In genomic region chr17:79987890-79988162, GRCh38 we compare ENCODE assay signal across 13 cellular contexts. TPM values are rescaled to one million over a fixed set of nuclear protein-coding genes. Genes with fewer than 3 reads are reported as not detected.
DNase-seq lines count a peak whose midpoint lies in the region; ATAC-seq and TF ChIP-seq lines count a peak whose summit lies in the region.
"Had no signal": no experiment of that assay in that cellular context is flagged by ENCODE, and none has a peak within 500 bp of the region (broad histone marks: within the 10 kb centered on the region; RNA-seq: fewer than 3 reads in every experiment).

No MANE protein-coding gene starts in this region.

- H3K4me3 ChIP-seq in BLaER1 treated with 17β-estradiol and CSF1 and Interleukin-3, amounts not matched to agents 10 nM and 100 nM: peak overlapping the region in 2 of 10 experiments; percentile 6 to 7; a peak in 1 of 20 replicates
- no peak overlapping the region for H3K4me3 ChIP-seq in hepatocyte
- no peak overlapping the region for H3K4me3 ChIP-seq in skin epidermis

- no peak overlapping the region for H2AFZ ChIP-seq in hepatocyte

- peaks cover 62% of the 10 kb centered on the region for H3K79me2 ChIP-seq in hepatocyte

- H3K27me3 ChIP-seq in BLaER1 treated with 17β-estradiol and CSF1 and Interleukin-3, amounts not matched to agents 10 nM and 100 nM: peaks cover 0 to 36% (median 17%) of the 10 kb centered on the region in 11 experiments; a peak in 14 of 22 replicates
- no peaks in the 10 kb centered on the region for H3K27me3 ChIP-seq in hepatocyte

- no peak for ATAC-seq in HG02571 (IDR thresholded peaks at IDR 0.05; ENCODE audit: unreplicated experiment)
- ATAC-seq: Right ventricle myocardium inferior had no signal

- TF ChIP-seq CTCF in VCaP (conservative IDR thresholded peaks at IDR 0.05) (no peak), hepatocyte (IDR thresholded peaks at IDR 0.05; ENCODE audit: poor library complexity) (no peak), GM10266 (IDR thresholded peaks at IDR 0.05; ENCODE audit: control insufficient read depth, insufficient read depth, low read depth, missing control alignments) (no peak)

- peaks cover 39 to 96% (median 89%) of the 10 kb centered on the region in 10 experiments for H3K4me1 ChIP-seq in BLaER1 treated with 17β-estradiol and CSF1 and Interleukin-3, amounts not matched to agents 10 nM and 100 nM
- peaks cover 64% of the 10 kb centered on the region for H3K4me1 ChIP-seq in hepatocyte (ENCODE audit: insufficient read depth)

- no peaks in the 10 kb centered on the region for H3K9me3 ChIP-seq in BLaER1 treated with 17β-estradiol and CSF1 and Interleukin-3, amounts not matched to agents 10 nM and 100 nM (replicated peaks in 1 of 11)
- no peaks in the 10 kb centered on the region for H3K9me3 ChIP-seq in hepatocyte (ENCODE audit: low read depth)
- H3K9me3 ChIP-seq: neutrophil had no signal

- no peaks in the 10 kb centered on the region for H3K36me3 ChIP-seq in BLaER1 treated with 17β-estradiol and CSF1 and Interleukin-3, amounts not matched to agents 10 nM and 100 nM
- no peaks in the 10 kb centered on the region for H3K36me3 ChIP-seq in hepatocyte (replicated peaks; ENCODE audit: insufficient read depth, low read depth)
- H3K36me3 ChIP-seq: neutrophil had no signal

- H4K20me1 ChIP-seq in BLaER1 treated with 17β-estradiol and CSF1 and Interleukin-3, amounts not matched to agents 10 nM and 100 nM: peaks cover 5 to 58% (median 22%) of the 10 kb centered on the region in 11 experiments; a peak in 14 of 22 replicates
- H4K20me1 ChIP-seq in hepatocyte (ENCODE audit: insufficient read depth, poor library complexity, severe bottlenecking): no peaks in the 10 kb centered on the region

- peak overlapping the region in 9 of 11 experiments; percentile 6 to 59 (median 30); a peak in 12 of 22 replicates for H3K9ac ChIP-seq in BLaER1 treated with 17β-estradiol and CSF1 and Interleukin-3, amounts not matched to agents 10 nM and 100 nM

- peak overlapping the region; percentile 64 to 91 (median 83) for H3K4me2 ChIP-seq in BLaER1 treated with 17β-estradiol and CSF1 and Interleukin-3, amounts not matched to agents 10 nM and 100 nM
- H3K4me2 ChIP-seq in hepatocyte: peak overlapping the region; percentile 47

- peak overlapping the region in 7 of 11 experiments; percentile 5 to 57 (median 26); a peak in 7 of 22 replicates for H3K27ac ChIP-seq in BLaER1 treated with 17β-estradiol and CSF1 and Interleukin-3, amounts not matched to agents 10 nM and 100 nM
- H3K27ac ChIP-seq in VCaP (peak overlapping the region; percentile 75), hepatocyte (peak overlapping the region; percentile 89), skin epidermis (peak overlapping the region in 13 of 21 experiments; percentile 3 to 72 (median 43))
- H3K27ac ChIP-seq: neutrophil had no signal

- DNase-seq in hepatocyte (ENCODE audit: low spot score) (no peak), NCI-H345 treated with DMSO at 0.1 percent for 48 hours (lab: John Stamatoyannopoulos, UW; ENCODE audit: unreplicated experiment) (no peak), GM10266 (ENCODE audit: extremely low spot score) (no peak)
- no peak for DNase-seq in activated CD8-positive, alpha-beta memory T cell treated with anti-CD3 and anti-CD28 coated beads, Interleukin-2, amount 50 U/mL, for 4 hours
- DNase-seq: activated naive CD4-positive, alpha-beta T cell treated with anti-CD3 and anti-CD28 coated beads, Interleukin-2, amount 10 ng/mL, durations not matched to agents 7 days and 5 days; caudate nucleus; hypothalamus had no signal

- no peaks in the 10 kb centered on the region for H3K9me2 ChIP-seq in hepatocyte (replicated peaks; ENCODE audit: insufficient read depth)

- WGBS in hepatocyte (ENCODE audit: low lambda C conversion rate, missing lambda C conversion rate): 49% methylated on average over 9 of the region's 9 CpGs

RNA-seq across cellular contexts. Expression of gene TBC1D16, which starts 47.8 kb away (rescaled TPM):
- 28.8 and 38.1 TPM in 2 replicates for total RNA-seq in hepatocyte
- 19.5 and 24.5 TPM in 2 replicates for polyA plus RNA-seq in hepatocyte

RNA-seq across cellular contexts. Expression of gene CCDC40, which starts 48.6 kb away (rescaled TPM):
- 2.2 and 3.0 TPM in 2 replicates for total RNA-seq in hepatocyte
- 4.7 and 7.6 TPM in 2 replicates for polyA plus RNA-seq in hepatocyte

Comparison
In these comparisons a context has a peak if more than half of its experiments do, and no peak if none do; other contexts are left out.
1. H3K27ac ChIP-seq: peak in every context shown above with its lines; median percentile 89 in hepatocyte; 75 in VCaP; 43 in skin epidermis; 26 in BLaER1 treated with 17β-estradiol and CSF1 and Interleukin-3, amounts not matched to agents 10 nM and 100 nM.